29 cellular contexts compared by ENCODE assay signal in genomic region chr5:176624916-176625315, GRCh38. TPM values are rescaled to one million over a fixed set of nuclear protein-coding genes. Genes with fewer than 3 reads are reported as not detected.
"Had no signal": no experiment of that assay in that cellular context is flagged by ENCODE, and none has a peak within 500 bp of the region (broad histone marks: within the 10 kb centered on the region; RNA-seq: fewer than 3 reads in every experiment).

No MANE protein-coding gene starts in this region.

- H2AFZ ChIP-seq: PC-9 had no signal

- ATAC-seq: activated CD8-positive, alpha-beta T cell treated with anti-CD3 and anti-CD28 coated beads for 36 hours; activated T-cell treated with anti-CD3 and anti-CD28 coated beads, Interleukin-2, amount 50 U/mL, for 72 hours; T-cell had no signal

- H3K4me2 ChIP-seq: PC-9 had no signal

- H3K9me3 ChIP-seq: adrenal gland, breast epithelium, colonic mucosa had no signal

- H3K27ac ChIP-seq: adrenal gland, breast epithelium, colonic mucosa, PC-9, SK-N-MC, WERI-Rb-1 had no signal

- H3K4me3 ChIP-seq: adrenal gland, breast epithelium, colonic mucosa, PC-9, SK-N-MC had no signal

- H3K36me3 ChIP-seq: adrenal gland, breast epithelium, colonic mucosa, WERI-Rb-1 had no signal

- DNase-seq: activated CD4-positive, alpha-beta T cell treated with anti-CD3 and anti-CD28 coated beads for 4 hours; activated CD8-positive, alpha-beta memory T cell treated with anti-CD3 and anti-CD28 coated beads, Interleukin-2, amount 50 U/mL, for 4 hours; activated CD8-positive, alpha-beta T cell treated with anti-CD3 and anti-CD28 coated beads for 36 hours; activated naive CD4-positive, alpha-beta T cell treated with anti-CD3 and anti-CD28 coated beads, Interleukin-2, amount 50 U/mL, for 16 hours; activated naive CD8-positive, alpha-beta T cell treated with anti-CD3 and anti-CD28 coated beads, Interleukin-2, amount 10 ng/mL, durations not matched to agents 7 days and 5 days; activated T-cell treated with anti-CD3 and anti-CD28 coated beads, Interleukin-2, amount 50 U/mL, for 72 hours; adrenal gland; aorta; caudate nucleus; colonic mucosa; KBM-7; NCI-H1092; NCI-H1417; NCI-H1930; NCI-H2171; NCI-H2227 treated with DMSO at 0.1 percent for 48 hours; NCI-H446 treated with DMSO at 0.1 percent for 48 hours; NCI-H524 treated with DMSO at 0.1 percent for 48 hours; NCI-H82; PC-9; SHP77; T-cell; WERI-Rb-1 had no signal

RNA-seq across cellular contexts. Expression of gene SNCB, which starts 5.4 kb away (rescaled TPM):
- total RNA-seq: activated T-helper 2 cell treated with anti-CD3 and anti-CD28 coated beads, Interferon-gamma antibody, Interleukin-2, Interleukin-4, amounts not matched to agents 10 μg/mL and 5 μg/mL and 100 μg/mL, durations not matched to agents 14 hours and 24 hours and 36 hours; aorta; breast epithelium; colonic mucosa; MCF 10A; PC-9; T-cell; T-helper 2 cell treated with Interferon-gamma antibody and Interleukin-4, amounts not matched to agents 100 ng/mL and 5 ng/mL, for 36 hours had no signal

RNA-seq across cellular contexts. Expression of gene EIF4E1B, which starts 5.6 kb away (rescaled TPM):
- total RNA-seq: activated CD8-positive, alpha-beta T cell treated with anti-CD3 and anti-CD28 coated beads for 36 hours; activated naive CD8-positive, alpha-beta T cell treated with anti-CD3 and anti-CD28 coated beads, Interleukin-2, amount 10 ng/mL, durations not matched to agents 7 days and 5 days; activated T-cell treated with anti-CD3 and anti-CD28 coated beads, Interleukin-2, amount 50 U/mL, for 72 hours; activated T-helper 2 cell treated with anti-CD3 and anti-CD28 coated beads, Interferon-gamma antibody, Interleukin-2, Interleukin-4, amounts not matched to agents 10 μg/mL and 5 μg/mL and 100 μg/mL, durations not matched to agents 14 hours and 24 hours and 36 hours; aorta; colonic mucosa; LHCN-M2; MCF 10A; PC-9; T-cell; T-helper 2 cell treated with Interferon-gamma antibody and Interleukin-4, amounts not matched to agents 100 ng/mL and 5 ng/mL, for 36 hours had no signal
